Comparison of ENCODE assay signal across 2 cellular contexts in genomic region chr5:110977927-110978326, GRCh38.
TF ChIP-seq lines count a peak whose summit lies in the region.

No MANE protein-coding gene starts in this region.

TF ChIP-seq in IMR-90, 13 proteins besides CTCF, POLR2A, EP300 and RAD21:
- TF ChIP-seq MAFK (IDR thresholded peaks at IDR 0.05; ENCODE audit: low read depth, low read length) (no peak), CEBPB (IDR thresholded peaks at IDR 0.05; ENCODE audit: low read depth, low read length) (no peak), BHLHE40 (IDR thresholded peaks at IDR 0.05; ENCODE audit: low read depth, low read length) (no peak), NFE2L2 (IDR thresholded peaks at IDR 0.05; ENCODE audit: low read depth, low read length) (no peak), RCOR1 (IDR thresholded peaks at IDR 0.05; ENCODE audit: insufficient replicate concordance, low read length) (no peak), MXI1 (IDR thresholded peaks at IDR 0.05; ENCODE audit: borderline replicate concordance, low read depth, low read length) (no peak), CHD1 (IDR thresholded peaks at IDR 0.05; ENCODE audit: low read depth, low read length) (no peak), MAZ (IDR thresholded peaks at IDR 0.05; ENCODE audit: borderline replicate concordance, low read depth, low read length) (no peak), RFX5 (IDR thresholded peaks at IDR 0.05; ENCODE audit: low read depth, low read length) (no peak), ELK1 (IDR thresholded peaks at IDR 0.05; ENCODE audit: borderline replicate concordance, low read depth, low read length) (no peak)

TF ChIP-seq in SK-N-SH, 30 proteins besides CTCF, POLR2A, EP300 and RAD21:
- no peak for TF ChIP-seq ZBTB33 (IDR thresholded peaks at IDR 0.05; ENCODE audit: borderline replicate concordance, low read depth)
- no peak for TF ChIP-seq TEAD4 (IDR thresholded peaks at IDR 0.05; ENCODE audit: borderline replicate concordance, insufficient read depth)
- TF ChIP-seq MXI1 (IDR thresholded peaks at IDR 0.05; ENCODE audit: low read depth, low read length), result no peak
- no peak for TF ChIP-seq ELF1 (IDR thresholded peaks at IDR 0.05)
- no peak for TF ChIP-seq POLR2AphosphoS5 (IDR thresholded peaks at IDR 0.05; ENCODE audit: low read depth, low read length)
- no peak for TF ChIP-seq RXRA (IDR thresholded peaks at IDR 0.05; ENCODE audit: borderline replicate concordance, low read depth)
- no peak for TF ChIP-seq JUND (IDR thresholded peaks at IDR 0.05)
- TF ChIP-seq MEF2A (IDR thresholded peaks at IDR 0.05; ENCODE audit: borderline replicate concordance, low read depth), result no peak
- TF ChIP-seq FOSL2 (IDR thresholded peaks at IDR 0.05; ENCODE audit: borderline replicate concordance, low read depth), result no peak
- no peak for TF ChIP-seq TCF12 (IDR thresholded peaks at IDR 0.05)
- TF ChIP-seq NFIC (IDR thresholded peaks at IDR 0.05; ENCODE audit: borderline replicate concordance), result no peak
- no peak for TF ChIP-seq YY1 (IDR thresholded peaks at IDR 0.05; ENCODE audit: low read depth)
- TF ChIP-seq EZH2phosphoT487 (IDR thresholded peaks at IDR 0.05; ENCODE audit: borderline replicate concordance, low read depth), result no peak
- TF ChIP-seq FOXJ3 (CRISPR knock-in tag; IDR thresholded peaks at IDR 0.05), result no peak
- TF ChIP-seq CHD2 (IDR thresholded peaks at IDR 0.05; ENCODE audit: low read length, partially characterized antibody), result no peak
- no peak for TF ChIP-seq SMC3 (IDR thresholded peaks at IDR 0.05; ENCODE audit: low read depth, low read length)
- no peak for TF ChIP-seq SIN3A (IDR thresholded peaks at IDR 0.05; ENCODE audit: borderline replicate concordance, low read depth, low read length)
- no peak for TF ChIP-seq USF2 (IDR thresholded peaks at IDR 0.05; ENCODE audit: borderline replicate concordance, low read depth, low read length)
- TF ChIP-seq RFX5 (IDR thresholded peaks at IDR 0.05; ENCODE audit: low read length), result no peak
- TF ChIP-seq IRF3 (IDR thresholded peaks at IDR 0.05; ENCODE audit: low read depth, low read length), result no peak
